ENCODE assay signal across 1 cellular context in genomic region chr6:152863618-152864326, GRCh38.
TF ChIP-seq lines count a peak whose summit lies in the region.

No MANE protein-coding gene starts in this region.

TF ChIP-seq in GM23338, 12 proteins besides CTCF, POLR2A, EP300 and RAD21 (continued from another document):
- TF ChIP-seq EZH2phosphoT487 (IDR thresholded peaks at IDR 0.05; ENCODE audit: unreplicated experiment) (no peak), CREB1 (CRISPR knock-in tag; IDR thresholded peaks at IDR 0.05; ENCODE audit: low read depth) (no peak), ZNF331 (CRISPR knock-in tag; IDR thresholded peaks at IDR 0.05; ENCODE audit: low read depth) (no peak), ZNF114 (CRISPR knock-in tag; IDR thresholded peaks at IDR 0.05) (no peak), REST (IDR thresholded peaks at IDR 0.05; ENCODE audit: unreplicated experiment) (no peak)
TF ChIP-seq in GM23338: peak in this region for 0.
